11 cellular contexts compared by ENCODE assay signal in genomic region chr4:116925900-116926457, GRCh38.
A peak's percentile ranks its signal among the peaks of the same experiment; 100 is the strongest.
DNase-seq lines count a peak whose midpoint lies in the region; ATAC-seq, FAIRE-seq and TF ChIP-seq lines count a peak whose summit lies in the region.
"Had no signal": no experiment of that assay in that cellular context is flagged by ENCODE, and none has a peak within 500 bp of the region (broad histone marks: within the 10 kb centered on the region; RNA-seq: fewer than 3 reads in every experiment).

No MANE protein-coding gene starts in this region.

- H3K27me3 ChIP-seq in GM23338 (ENCODE audit: insufficient read depth), result peaks cover 12% of the 10 kb centered on the region

- intact Hi-C loops in CD14-positive monocyte (cut with micrococcal nuclease), result no loop called here

- H3K27me3 Mint-ChIP-seq in GM23338 (ENCODE audit: insufficient read depth, low read depth, poor library complexity) (peaks cover 3% of the 10 kb centered on the region), CD14-positive monocyte (ENCODE audit: low read depth in 3 of 3) (peaks cover 6 to 21% (median 7%) of the 10 kb centered on the region in 3 donors)
- H3K27me3 Mint-ChIP-seq: CD4-positive, CD25-positive, alpha-beta regulatory T cell had no signal

- H3K4me3 ChIP-seq in GM23338, result peak overlapping the region; percentile 59
- peak overlapping the region; percentile 45 for H3K4me3 ChIP-seq in astrocyte of the spinal cord (ENCODE audit: low read depth, low read length)
- H3K4me3 ChIP-seq: GM23248 had no signal

- in situ Hi-C loops in astrocyte of the spinal cord (cut with HindIII; ENCODE audit: low sequenced_read_pairs), result no loop called here

- no peaks in the 10 kb centered on the region for H3K36me3 ChIP-seq in GM23338 (ENCODE audit: insufficient read depth)

- H3K4me3 Mint-ChIP-seq in GM23338 (peak overlapping the region; percentile 73), CD14-positive monocyte (peak overlapping the region in 1 of 2 donors; percentile 56)
- H3K4me3 Mint-ChIP-seq: CD4-positive, CD25-positive, alpha-beta regulatory T cell had no signal

- no peak for TF ChIP-seq POLR2A in H54 (IDR thresholded peaks at IDR 0.05; ENCODE audit: low read depth, low read length)

- peak overlapping the region; percentile 77 for H3K4me2 ChIP-seq in GM23338

- peak; percentile 79 for DNase-seq in GM23338 (ENCODE audit: low spot score)
- peak; percentile 34 for DNase-seq in astrocyte of the spinal cord (ENCODE audit: low read depth, low spot score)
- DNase-seq in iPS-NIHi7 (ENCODE audit: extremely low spot score), result peak; percentile 52
- peak; percentile 86 for DNase-seq in retina
- no peak for DNase-seq in H54 (ENCODE audit: insufficient read length, low spot score)
- DNase-seq in NCI-H2029 (lab: John Stamatoyannopoulos, UW), result no peak
- DNase-seq in stimulated activated naive CD4-positive, alpha-beta T cell treated with Interleukin-2 at 50 U/mL for 16 hours (lab: John Stamatoyannopoulos, UW), result no peak
- no peak for DNase-seq in CD14-positive monocyte (ENCODE audit: low spot score)
- DNase-seq: CD4-positive, CD25-positive, alpha-beta regulatory T cell; GM23248; NCI-H2081 treated with DMSO at 0.1 percent for 48 hours had no signal

- peaks cover 7% of the 10 kb centered on the region for H3K4me1 ChIP-seq in GM23338 (ENCODE audit: insufficient read depth)

- H3K36me3 Mint-ChIP-seq in GM23338 (ENCODE audit: low read depth), result no peaks in the 10 kb centered on the region
- no peaks in the 10 kb centered on the region for H3K36me3 Mint-ChIP-seq in CD14-positive monocyte
- H3K36me3 Mint-ChIP-seq: CD4-positive, CD25-positive, alpha-beta regulatory T cell had no signal

- H3K27ac Mint-ChIP-seq in GM23338 (no peak overlapping the region), CD14-positive monocyte (no peak overlapping the region)
- H3K27ac Mint-ChIP-seq: CD4-positive, CD25-positive, alpha-beta regulatory T cell had no signal

- H3K9me3 Mint-ChIP-seq in GM23338 (no peaks in the 10 kb centered on the region), CD14-positive monocyte (peaks cover 0 to 7% (median 2%) of the 10 kb centered on the region in 7 donors)

- no peaks in the 10 kb centered on the region for H3K79me2 ChIP-seq in GM23338 (replicated peaks; ENCODE audit: insufficient read depth)

- FAIRE-seq in H54 (lab: Jason Lieb, UNC), result no peak

- no peak for TF ChIP-seq CTCF in GM23338 (conservative IDR thresholded peaks at IDR 0.05; ENCODE audit: low read depth in 2 of 2)
- no peak for TF ChIP-seq CTCF in astrocyte of the spinal cord (IDR thresholded peaks at IDR 0.05; ENCODE audit: low read depth, low read length)
- no peak for TF ChIP-seq CTCF in CD14-positive monocyte (IDR thresholded peaks at IDR 0.05)

- no peaks in the 10 kb centered on the region for H4K20me1 ChIP-seq in GM23338 (replicated peaks; ENCODE audit: insufficient read depth)

- no peaks in the 10 kb centered on the region for H3K9me2 ChIP-seq in GM23338 (ENCODE audit: insufficient read depth)

- H3K27ac ChIP-seq in GM23338 (ENCODE audit: low read depth), result no peak overlapping the region
- H3K27ac ChIP-seq: GM23248 had no signal

- peaks cover 7% of the 10 kb centered on the region for H3K4me1 Mint-ChIP-seq in GM23338
- H3K4me1 Mint-ChIP-seq in CD14-positive monocyte, result no peaks in the 10 kb centered on the region
- H3K4me1 Mint-ChIP-seq: CD4-positive, CD25-positive, alpha-beta regulatory T cell had no signal

- no peaks in the 10 kb centered on the region; the same call in 1 of the 2 replicates for H3F3A ChIP-seq in GM23338 (replicated peaks; ENCODE audit: low read depth)

- ATAC-seq in GM23338, result peak; percentile 93

- H2AFZ ChIP-seq in GM23338, result peak overlapping the region; percentile 15
- H2AFZ ChIP-seq: GM23248 had no signal

TF ChIP-seq in GM23338, 12 proteins besides CTCF, POLR2A, EP300 and RAD21:
- no peak for TF ChIP-seq STAT1 (IDR thresholded peaks at IDR 0.05; ENCODE audit: unreplicated experiment)
- no peak for TF ChIP-seq CREB1 (CRISPR knock-in tag; IDR thresholded peaks at IDR 0.05; ENCODE audit: low read depth)

Comparison
In these comparisons a context has a peak if more than half of its experiments do, and no peak if none do; other contexts are left out.
1. DNase-seq: peak in GM23338 (single experiment), astrocyte of the spinal cord (single experiment), iPS-NIHi7 (single experiment) and retina (single experiment); none in H54 (single experiment), NCI-H2029 (single experiment), stimulated activated naive CD4-positive, alpha-beta T cell treated with Interleukin-2 at 50 U/mL for 16 hours (single experiment) and CD14-positive monocyte (single experiment).